Comparison of ENCODE assay signal across 21 cellular contexts in genomic region chr7:134371536-134371935, GRCh38. TPM values are rescaled to one million over a fixed set of nuclear protein-coding genes. Genes with fewer than 3 reads are reported as not detected.
DNase-seq lines count a peak whose midpoint lies in the region; ATAC-seq, FAIRE-seq and TF ChIP-seq lines count a peak whose summit lies in the region.
"Had no signal": no experiment of that assay in that cellular context is flagged by ENCODE, and none has a peak within 500 bp of the region (broad histone marks: within the 10 kb centered on the region; RNA-seq: fewer than 3 reads in every experiment).

No MANE protein-coding gene starts in this region.

- TF ChIP-seq EP300 in A549 (IDR thresholded peaks at IDR 0.05): no peak

- in situ Hi-C loops in brain microvascular endothelial cell (cut with HindIII; ENCODE audit: low pct_ligation_motif_present, low sequenced_read_pairs): no loop called here

- H3K4me2 ChIP-seq in A549: no peak overlapping the region
- H3K4me2 ChIP-seq: PC-9 had no signal

- CTCF ChIA-PET in A549 (lab: Yijun Ruan, JAX): interaction anchor here (1.3 to 9.8 kb wide), 5 partner anchors 43 to 142 kb away, joined by 3 to 46 read pairs (median 4); no protein-coding TSS in a partner anchor

- peaks cover 9% of the 10 kb centered on the region; the same call in 2 of the 3 replicates for H3K9me3 ChIP-seq in A549

- no peak for TF ChIP-seq POLR2A in A549 (IDR thresholded peaks at IDR 0.05; ENCODE audit: low read length)

- no peak for FAIRE-seq in A549 (lab: Jason Lieb, UNC)
- FAIRE-seq: A204.1, K562 had no signal

- no peak overlapping the region for H3K4me3 ChIP-seq in A549
- no peak overlapping the region for H3K4me3 ChIP-seq in brain microvascular endothelial cell (ENCODE audit: low read depth, low read length)
- H3K4me3 ChIP-seq: K562, PC-9 had no signal

- TF ChIP-seq RAD21 in A549 (conservative IDR thresholded peaks at IDR 0.05 in 1 of 2, IDR thresholded peaks at IDR 0.05 in 1 of 2): no peak

- H3K36me3 ChIP-seq in brain microvascular endothelial cell (replicated peaks): no peaks in the 10 kb centered on the region

- TF ChIP-seq CTCF in A549 (IDR thresholded peaks at IDR 0.05): no peak
- TF ChIP-seq CTCF in brain microvascular endothelial cell (IDR thresholded peaks at IDR 0.05; ENCODE audit: low read depth, low read length, missing control alignments): no peak

- DNase-seq in NCI-H1436 (lab: John Stamatoyannopoulos, UW) (peak; percentile 25), NCI-H1436 treated with DMSO at 0.1 percent for 48 hours (lab: John Stamatoyannopoulos, UW) (no peak), A549 (ENCODE audit: low read depth in 1 of 2, low spot score in 1 of 2) (peak in 1 of 2 experiments; percentile 55), DMS79 treated with DMSO at 0.1 percent for 48 hours (lab: John Stamatoyannopoulos, UW) (peak; percentile 38), NCI-H774 (lab: John Stamatoyannopoulos, UW) (peak; percentile 12), NCI-H2196 (lab: John Stamatoyannopoulos, UW; ENCODE audit: unreplicated experiment) (no peak), brain microvascular endothelial cell (no peak)
- DNase-seq: CD4-positive, alpha-beta T cell; H7; HFFc6; NCI-H1694 treated with DMSO at 0.1 percent for 48 hours; NCI-H2171 treated with DMSO at 0.1 percent for 48 hours; NCI-H524; SIG-M5; T-cell had no signal

- ATAC-seq in A549: no peak
- no peak for ATAC-seq in GM19397 (IDR thresholded peaks at IDR 0.05; ENCODE audit: unreplicated experiment)
- ATAC-seq: K562, SK-N-SH treated with all-trans-retinoic acid at 6 μM for 48 hours, T-cell had no signal

- H3K27ac ChIP-seq in A549: peak overlapping the region; percentile 89 to 90; a peak in 3 of 6 replicates
- H3K27ac ChIP-seq in brain microvascular endothelial cell: no peak overlapping the region
- H3K27ac ChIP-seq: PC-9, RWPE1 had no signal

- POLR2A ChIA-PET in A549 (lab: Yijun Ruan, JAX): no interaction called here

- WGBS in A549 (ENCODE audit: missing lambda C conversion rate): 90% methylated on average over 4 of the region's 4 CpGs

- H3K4me1 ChIP-seq in A549: peaks cover 43% of the 10 kb centered on the region

- H3K27me3 ChIP-seq in brain microvascular endothelial cell (replicated peaks): no peaks in the 10 kb centered on the region

TF ChIP-seq in A549, 52 proteins besides CTCF, POLR2A, EP300 and RAD21:
- no peak for TF ChIP-seq PHF8 (IDR thresholded peaks at IDR 0.05; ENCODE audit: borderline replicate concordance, low read depth)
- TF ChIP-seq MAX (IDR thresholded peaks at IDR 0.05): no peak
- no peak for TF ChIP-seq ESRRA (IDR thresholded peaks at IDR 0.05; ENCODE audit: borderline replicate concordance, low read length)
- no peak for TF ChIP-seq CHD2 (IDR thresholded peaks at IDR 0.05; ENCODE audit: low read length, partially characterized antibody)
- no peak for TF ChIP-seq EHF (CRISPR knock-in tag; IDR thresholded peaks at IDR 0.05)
- TF ChIP-seq E2F6 (IDR thresholded peaks at IDR 0.05; ENCODE audit: borderline replicate concordance, low read depth): no peak
- TF ChIP-seq TP53 (CRISPR knock-in tag; IDR thresholded peaks at IDR 0.05): no peak
- no peak for TF ChIP-seq SMC3 (IDR thresholded peaks at IDR 0.05)
- no peak for TF ChIP-seq HMGXB4 (CRISPR knock-in tag; IDR thresholded peaks at IDR 0.05; ENCODE audit: borderline replicate concordance)
- no peak for TF ChIP-seq RCOR1 (IDR thresholded peaks at IDR 0.05; ENCODE audit: low read depth, low read length)
- TF ChIP-seq SREBF2 (IDR thresholded peaks at IDR 0.05): no peak
- no peak for TF ChIP-seq FOSL2 (IDR thresholded peaks at IDR 0.05)
- no peak for TF ChIP-seq FOSL2 (CRISPR knock-in tag; IDR thresholded peaks at IDR 0.05)
- TF ChIP-seq MAFK (IDR thresholded peaks at IDR 0.05; ENCODE audit: partially characterized antibody): no peak
- TF ChIP-seq NPAS2 (CRISPR knock-in tag; IDR thresholded peaks at IDR 0.05; ENCODE audit: borderline replicate concordance): no peak
- TF ChIP-seq GATA3 (IDR thresholded peaks at IDR 0.05; ENCODE audit: borderline replicate concordance): no peak
TF ChIP-seq in A549: peak in this region for 0.

RNA-seq across cellular contexts. Expression of gene SLC35B4, which starts 54.8 kb away (rescaled TPM):
- polyA plus RNA-seq in A549 (2011; rRNA removed) (73.0 and 83.9 TPM in 2 replicates), A549 (2017; fragmentation: RNase III; extraction: RNeasy Plus Mini Kit Qiagen cat#74134 plus additional on column Dnase treatment) (29.1 to 36.0 TPM (median 32.8 TPM) in 3 replicates)
- polyA plus RNA-seq in A549 (2012; cell fraction: cytosol; rRNA removed): 22.5 and 28.4 TPM in 2 replicates
- polyA plus RNA-seq in A549 (2012; cell fraction: nucleus; rRNA removed): 25.8 and 35.9 TPM in 2 replicates
- 112 and 123 TPM in 2 replicates for polyA minus RNA-seq in A549 (2011; rRNA and poly(A)+ RNA removed)

Comparison
In these comparisons a context has a peak if more than half of its experiments do, and no peak if none do; other contexts are left out.
1. DNase-seq: peak in NCI-H1436 (single experiment), DMS79 treated with DMSO at 0.1 percent for 48 hours (single experiment) and NCI-H774 (single experiment); none in NCI-H1436 treated with DMSO at 0.1 percent for 48 hours (single experiment), NCI-H2196 (single experiment) and brain microvascular endothelial cell (single experiment).